22 cellular contexts compared by ENCODE assay signal in genomic region chr4:184191267-184191666, GRCh38. TPM values are rescaled to one million over a fixed set of nuclear protein-coding genes. Genes with fewer than 3 reads are reported as not detected.
"Had no signal": no experiment of that assay in that cellular context is flagged by ENCODE, and none has a peak within 500 bp of the region (broad histone marks: within the 10 kb centered on the region; RNA-seq: fewer than 3 reads in every experiment).

No MANE protein-coding gene starts in this region.

- H3K27ac ChIP-seq: coronary artery, parathyroid adenoma, right atrium auricular region, sigmoid colon, skin epidermis, testis, tibial nerve had no signal

- H3K27me3 ChIP-seq: cardiac muscle cell, right atrium auricular region, sigmoid colon, testis, tibial nerve had no signal

- DNase-seq: effector CD8-positive, alpha-beta T cell; foreskin melanocyte; immature natural killer cell; kidney; left colon; left ventricle myocardium superior; mesendoderm; naive thymus-derived CD4-positive, alpha-beta T cell; nephron progenitor cell; sigmoid colon; stimulated activated CD4-positive, alpha-beta T cell treated with anti-CD3 and anti-CD28 coated beads, Interleukin-2, amount 100 ng/mL, for 24 hours; stimulated activated naive CD4-positive, alpha-beta T cell treated with Interleukin-2 at 50 U/mL for 16 hours; testis had no signal

- H3K4me3 ChIP-seq: cardiac muscle cell, coronary artery, lung, right atrium auricular region, sigmoid colon, skin epidermis, testis, tibial nerve had no signal

RNA-seq across cellular contexts. Expression of gene ENPP6, which starts 26.4 kb away (rescaled TPM):
- total RNA-seq: cardiac muscle cell, left ventricle myocardium superior, mononuclear cell, pulmonary artery endothelial cell, right atrium auricular region had no signal
